1 cellular context compared by ENCODE assay signal in the genomic region with DNA sequence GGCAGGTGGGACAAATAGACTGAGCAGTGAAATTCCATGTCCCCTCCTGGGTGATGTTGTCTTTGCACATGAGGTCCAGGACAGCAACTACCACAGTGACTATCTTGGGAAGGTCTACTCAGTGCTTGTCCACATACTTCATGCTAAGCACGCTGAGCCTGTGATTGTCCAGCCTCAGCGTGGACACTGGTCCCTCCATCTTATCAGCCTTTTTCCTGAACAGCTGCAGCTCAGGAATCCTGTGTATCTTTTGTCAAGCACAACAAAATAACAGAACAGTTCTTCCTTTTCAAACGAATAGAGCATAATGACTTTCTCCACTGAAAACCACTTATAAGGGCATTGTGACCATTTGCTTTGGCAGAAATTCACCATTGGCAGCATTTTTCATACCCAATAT.
TF ChIP-seq lines count a peak whose summit lies in the region.

No MANE protein-coding gene starts in this region.

TF ChIP-seq in HepG2, 621 proteins besides CTCF, POLR2A, EP300 and RAD21 (continued from another document):
- no peak for TF ChIP-seq ZSCAN31 (CRISPR knock-in tag; IDR thresholded peaks at IDR 0.05; ENCODE audit: low read depth)
- TF ChIP-seq SMARCE1 (IDR thresholded peaks at IDR 0.05; ENCODE audit: borderline replicate concordance) = no peak
- no peak for TF ChIP-seq BRF2 (CRISPR knock-in tag; IDR thresholded peaks at IDR 0.05)
- no peak for TF ChIP-seq ZBTB1 (CRISPR knock-in tag; IDR thresholded peaks at IDR 0.05; ENCODE audit: borderline replicate concordance)
- no peak for TF ChIP-seq PHF8 (CRISPR knock-in tag; IDR thresholded peaks at IDR 0.05)
